ENCODE assay signal across 13 cellular contexts in the genomic region with DNA sequence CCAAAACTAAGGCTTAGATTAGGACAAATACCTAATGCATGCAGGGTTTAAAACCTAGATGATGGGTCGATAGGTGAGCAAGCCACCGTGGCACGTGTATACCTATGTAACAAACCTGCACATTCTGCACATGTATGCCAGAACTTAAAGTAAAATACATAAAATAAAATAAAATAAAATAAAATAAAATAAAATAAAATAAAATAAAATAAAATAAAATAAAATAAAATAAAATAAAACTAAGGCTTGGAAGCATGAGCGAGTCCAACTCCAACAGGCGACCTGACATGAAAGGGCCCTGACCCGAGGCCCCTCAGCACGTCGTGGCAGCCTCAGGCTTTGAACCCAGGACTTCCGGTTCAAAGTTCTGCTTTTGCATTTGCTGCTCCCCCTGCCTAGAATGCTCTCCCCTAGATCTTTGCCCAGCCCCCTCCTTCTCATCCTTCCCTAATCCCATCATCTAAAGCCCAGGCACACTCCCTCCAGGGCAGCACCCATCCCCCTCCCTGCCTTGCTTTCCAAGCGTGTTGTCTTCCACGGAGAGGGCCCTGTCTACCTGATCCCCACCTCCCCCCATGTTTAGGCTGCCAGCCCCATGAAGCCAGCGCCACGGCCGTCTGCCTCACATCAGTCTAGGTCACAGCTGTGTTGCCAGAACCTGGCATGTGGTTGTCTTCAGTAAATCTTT.
DNase-seq lines count a peak whose midpoint lies in the region; TF ChIP-seq lines count a peak whose summit lies in the region.
"Had no signal": no experiment of that assay in that cellular context is flagged by ENCODE, and none has a peak within 500 bp of the region (broad histone marks: within the 10 kb centered on the region; RNA-seq: fewer than 3 reads in every experiment).

No MANE protein-coding gene starts in this region.

- H3K27me3 Mint-ChIP-seq in brain (peaks cover 29% of the 10 kb centered on the region), nephron (ENCODE audit: low read depth) (peaks cover 42% of the 10 kb centered on the region), progenitor cell of endocrine pancreas (peaks cover 42% of the 10 kb centered on the region), MCF 10A (ENCODE audit: insufficient read depth, unreplicated experiment) (peaks cover 65% of the 10 kb centered on the region)

- intact Hi-C loops in MCF 10A (cut with micrococcal nuclease), result no loop called here

- H3K36me3 Mint-ChIP-seq in brain (no peaks in the 10 kb centered on the region), nephron (ENCODE audit: low read depth) (no peaks in the 10 kb centered on the region), progenitor cell of endocrine pancreas (ENCODE audit: insufficient read depth) (no peaks in the 10 kb centered on the region), MCF 10A (ENCODE audit: insufficient read depth, unreplicated experiment) (no peaks in the 10 kb centered on the region)
- H3K36me3 Mint-ChIP-seq: CD4-positive, alpha-beta memory T cell had no signal

- no peaks in the 10 kb centered on the region for H3K27me3 ChIP-seq in H7 (ENCODE audit: control insufficient read depth, insufficient read depth, low read length)
- H3K27me3 ChIP-seq: BE2C had no signal

- POLR2A ChIA-PET in MCF 10A (lab: Yijun Ruan, JAX), result no interaction called here

- H3K4me1 Mint-ChIP-seq in brain, result peaks cover 25% of the 10 kb centered on the region
- peaks cover 43% of the 10 kb centered on the region for H3K4me1 Mint-ChIP-seq in nephron
- no peaks in the 10 kb centered on the region for H3K4me1 Mint-ChIP-seq in progenitor cell of endocrine pancreas (ENCODE audit: low read depth)
- peaks cover 5% of the 10 kb centered on the region for H3K4me1 Mint-ChIP-seq in MCF 10A (ENCODE audit: insufficient read depth, unreplicated experiment)
- H3K4me1 Mint-ChIP-seq: CD4-positive, alpha-beta memory T cell had no signal

- peak; percentile 60 for DNase-seq in H7
- DNase-seq in NCI-H82 treated with DMSO at 0.1 percent for 48 hours (lab: John Stamatoyannopoulos, UW; ENCODE audit: unreplicated experiment), result peak; percentile 98
- DNase-seq in cerebellar cortex (ENCODE audit: low spot score), result no peak
- no peak for DNase-seq in progenitor cell of endocrine pancreas (ENCODE audit: low spot score, unreplicated experiment)
- DNase-seq in MCF 10A (ENCODE audit: unreplicated experiment), result no peak
- DNase-seq: CD4-positive, alpha-beta memory T cell; DMS79 had no signal

- H3K4me3 ChIP-seq in H7 (ENCODE audit: insufficient read depth, low read depth, low read length), result no peak overlapping the region
- H3K4me3 ChIP-seq: A549, GM12878 had no signal

- H3K9me3 Mint-ChIP-seq in brain (peaks cover 0 to 15% (median 7%) of the 10 kb centered on the region in 5 experiments), nephron (peaks cover 5% of the 10 kb centered on the region), progenitor cell of endocrine pancreas (ENCODE audit: low read depth) (no peaks in the 10 kb centered on the region), MCF 10A (ENCODE audit: unreplicated experiment) (no peaks in the 10 kb centered on the region)
- H3K9me3 Mint-ChIP-seq: H9 had no signal

- CTCF ChIA-PET in MCF 10A (lab: Yijun Ruan, JAX), result interaction anchor here (0.9 to 1.1 kb wide), 2 partner anchors 26 to 146 kb away, joined by 4 to 6 read pairs; no protein-coding TSS in a partner anchor

- TF ChIP-seq CTCF in brain (conservative IDR thresholded peaks at IDR 0.05) (no peak), nephron (IDR thresholded peaks at IDR 0.05; ENCODE audit: unreplicated experiment in 3 of 3) (no peak), progenitor cell of endocrine pancreas (IDR thresholded peaks at IDR 0.05; ENCODE audit: unreplicated experiment) (no peak), MCF 10A (IDR thresholded peaks at IDR 0.05; ENCODE audit: unreplicated experiment) (no peak)

- H3K27ac Mint-ChIP-seq in brain (peak overlapping the region in 3 of 5 experiments; percentile 68 to 84 (median 75)), nephron (peak overlapping the region; percentile 24 to 70 (median 49)), progenitor cell of endocrine pancreas (no peak overlapping the region), MCF 10A (ENCODE audit: low read depth, unreplicated experiment) (no peak overlapping the region)
- H3K27ac Mint-ChIP-seq: CD4-positive, alpha-beta memory T cell had no signal

- no peaks in the 10 kb centered on the region for H3K36me3 ChIP-seq in H7 (replicated peaks; ENCODE audit: control insufficient read depth, insufficient read depth, low read length)
- H3K36me3 ChIP-seq: BE2C had no signal

- H3K4me3 Mint-ChIP-seq in brain, result no peak overlapping the region
- H3K4me3 Mint-ChIP-seq in nephron, result no peak overlapping the region
- no peak overlapping the region for H3K4me3 Mint-ChIP-seq in progenitor cell of endocrine pancreas (ENCODE audit: low read depth)
- no peak overlapping the region for H3K4me3 Mint-ChIP-seq in MCF 10A (ENCODE audit: unreplicated experiment)
- H3K4me3 Mint-ChIP-seq: CD4-positive, alpha-beta memory T cell; H9 had no signal

- BruUV-seq in MCF 10A (replicated peaks; lab: Mats Ljungman, UMichigan), result no TSS peak

Comparison
In these comparisons a context has a peak if more than half of its experiments do, and no peak if none do; other contexts are left out.
1. DNase-seq: peak in H7 (single experiment) and NCI-H82 treated with DMSO at 0.1 percent for 48 hours (single experiment); none in cerebellar cortex (single experiment), progenitor cell of endocrine pancreas (single experiment) and MCF 10A (single experiment).
2. H3K27ac Mint-ChIP-seq: peak in brain (3 of 5) and nephron (3 of 3); none in progenitor cell of endocrine pancreas (single experiment) and MCF 10A (single experiment).